ENCODE assay signal across 7 cellular contexts in the genomic region with DNA sequence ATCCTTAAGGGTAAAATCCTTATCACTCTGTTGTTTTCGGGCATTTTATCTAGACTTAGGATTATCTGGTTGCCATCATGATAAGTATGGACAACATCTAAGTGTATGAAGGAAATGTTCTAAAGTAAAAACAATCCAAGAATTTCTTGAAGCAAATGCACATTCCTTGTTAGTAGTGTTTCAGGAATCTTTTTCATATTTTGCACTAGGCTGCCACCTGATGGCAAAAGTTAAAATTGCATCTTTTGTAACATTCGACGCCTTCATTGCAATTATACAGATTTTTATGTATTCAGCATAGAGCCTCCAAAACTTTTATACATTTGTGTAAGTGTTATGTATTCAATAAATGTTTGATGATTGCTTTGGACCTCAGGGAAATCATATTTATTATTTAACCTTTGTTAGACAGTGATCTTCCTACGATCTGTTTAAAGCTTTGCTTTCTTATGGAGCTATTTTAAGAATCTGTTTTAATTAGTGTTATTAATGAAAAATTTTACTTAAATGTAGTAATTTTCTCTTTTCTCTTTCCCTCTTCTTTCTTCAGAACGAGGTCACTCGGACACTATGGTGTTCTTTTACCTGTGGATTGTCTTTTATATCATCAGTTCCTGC. TPM values are rescaled to one million over a fixed set of nuclear protein-coding genes. Genes with fewer than 3 reads are reported as not detected.
DNase-seq lines count a peak whose midpoint lies in the region; ATAC-seq and TF ChIP-seq lines count a peak whose summit lies in the region.

No MANE protein-coding gene starts in this region.

- DNase-seq in DMS153 treated with DMSO at 0.1 percent for 48 hours (lab: John Stamatoyannopoulos, UW; ENCODE audit: unreplicated experiment): peak; percentile 73
- peak; percentile 27 for DNase-seq in HK-2 (ENCODE audit: unreplicated experiment)
- peak; percentile 47 for DNase-seq in colonic mucosa
- peak; percentile 85 for DNase-seq in medulla oblongata (ENCODE audit: extremely low spot score)
- DNase-seq in activated CD4-positive, alpha-beta memory T cell treated with anti-CD3 and anti-CD28 coated beads for 36 hours: no peak

- H3K4me3 Mint-ChIP-seq in activated CD4-positive, alpha-beta memory T cell treated with anti-CD3 and anti-CD28 coated beads for 36 hours: no peak overlapping the region

- no peaks in the 10 kb centered on the region for H3K27me3 Mint-ChIP-seq in activated CD4-positive, alpha-beta memory T cell treated with anti-CD3 and anti-CD28 coated beads for 36 hours

- H2AFZ ChIP-seq in OCI-LY3 (ENCODE audit: low read depth, low read length): no peak overlapping the region

- TF ChIP-seq CTCF in OCI-LY3 (IDR thresholded peaks at IDR 0.05; ENCODE audit: low read depth, low read length): peak; percentile 94
- TF ChIP-seq CTCF in colonic mucosa (IDR thresholded peaks at IDR 0.05): peak; percentile 67

- H3K36me3 ChIP-seq in OCI-LY3 (replicated peaks; ENCODE audit: low read depth, low read length): peaks cover 2% of the 10 kb centered on the region
- no peaks in the 10 kb centered on the region for H3K36me3 ChIP-seq in colonic mucosa

- H3K4me1 ChIP-seq in OCI-LY3 (ENCODE audit: low read length): peaks cover 9% of the 10 kb centered on the region
- no peaks in the 10 kb centered on the region for H3K4me1 ChIP-seq in colonic mucosa

- CTCF ChIA-PET in activated CD4-positive, alpha-beta memory T cell treated with anti-CD3 and anti-CD28 coated beads for 36 hours (lab: Charles Lee): interaction anchor here (0.6 to 6.5 kb wide), 27 partner anchors 10 to 381 kb away, joined by 3 to 192 read pairs (median 4); partner anchors contain the start of genes ACBD6 and XPR1

- H4K20me1 ChIP-seq in OCI-LY3 (ENCODE audit: insufficient read depth, low read length): no peaks in the 10 kb centered on the region

- H3K9ac ChIP-seq in OCI-LY3 (ENCODE audit: low read length): no peak overlapping the region
- H3K9ac ChIP-seq in colonic mucosa (ENCODE audit: low read depth in 2 of 2, low read length in 2 of 2): no peak overlapping the region

- no peak overlapping the region for H3K27ac ChIP-seq in OCI-LY3 (ENCODE audit: low read length)
- no peak overlapping the region for H3K27ac ChIP-seq in colonic mucosa

- H3K9me3 ChIP-seq in OCI-LY3 (ENCODE audit: insufficient read depth, low read length): no peaks in the 10 kb centered on the region
- no peaks in the 10 kb centered on the region for H3K9me3 ChIP-seq in colonic mucosa

- no peaks in the 10 kb centered on the region for H3K79me2 ChIP-seq in OCI-LY3 (ENCODE audit: low read length)

- no peaks in the 10 kb centered on the region for H3K4me1 Mint-ChIP-seq in activated CD4-positive, alpha-beta memory T cell treated with anti-CD3 and anti-CD28 coated beads for 36 hours (ENCODE audit: low read depth)

- H3K27me3 ChIP-seq in OCI-LY3 (ENCODE audit: low read depth, low read length): no peaks in the 10 kb centered on the region
- no peaks in the 10 kb centered on the region for H3K27me3 ChIP-seq in colonic mucosa

- H3K36me3 Mint-ChIP-seq in activated CD4-positive, alpha-beta memory T cell treated with anti-CD3 and anti-CD28 coated beads for 36 hours: peaks cover 8% of the 10 kb centered on the region

- no peaks in the 10 kb centered on the region for H3K9me3 Mint-ChIP-seq in activated CD4-positive, alpha-beta memory T cell treated with anti-CD3 and anti-CD28 coated beads for 36 hours

- H3K27ac Mint-ChIP-seq in activated CD4-positive, alpha-beta memory T cell treated with anti-CD3 and anti-CD28 coated beads for 36 hours: no peak overlapping the region

- POLR2A ChIA-PET in activated CD4-positive, alpha-beta memory T cell treated with anti-CD3 and anti-CD28 coated beads for 36 hours (lab: Charles Lee): interaction anchor here (0.6 kb wide), 1 partner anchor 73 kb away, joined by 4 read pairs; no protein-coding TSS in a partner anchor

- intact Hi-C loops in colonic mucosa (cut with DNase I): loop anchor here (5.0 to 10.0 kb wide), 3 partner anchors 228 to 346 kb away; partner anchors contain the start of gene XPR1
- intact Hi-C loops in activated CD4-positive, alpha-beta memory T cell treated with anti-CD3 and anti-CD28 coated beads for 36 hours (cut with micrococcal nuclease): loop anchor here (5.0 kb wide), 2 partner anchors 231 to 331 kb away; partner anchors contain the start of gene XPR1

- no peak for ATAC-seq in HG03159 (IDR thresholded peaks at IDR 0.05; ENCODE audit: unreplicated experiment)

- no peak overlapping the region for H3K4me2 ChIP-seq in OCI-LY3 (ENCODE audit: low read length)

- no peak overlapping the region for H3K4me3 ChIP-seq in OCI-LY3 (ENCODE audit: low read length)
- H3K4me3 ChIP-seq in colonic mucosa: no peak overlapping the region

RNA-seq across cellular contexts. Expression of gene KIAA1614, which starts 49.4 kb away (rescaled TPM):
- 1 to 10 TPM in 1 of 2 donors, under 1 TPM in 1; 0.74 to 2.1 TPM for total RNA-seq in colonic mucosa
- not detected for total RNA-seq in activated CD4-positive, alpha-beta memory T cell treated with anti-CD3 and anti-CD28 coated beads for 36 hours
